29 cellular contexts compared by ENCODE assay signal in genomic region chr18:76232010-76232409, GRCh38.
"Had no signal": no experiment of that assay in that cellular context is flagged by ENCODE, and none has a peak within 500 bp of the region (broad histone marks: within the 10 kb centered on the region; RNA-seq: fewer than 3 reads in every experiment).

No MANE protein-coding gene starts in this region.

- H3K27me3 Mint-ChIP-seq: activated B cell treated with CpG ODN at 0.5 μM for 24 hours had no signal

- ATAC-seq: activated CD8-positive, alpha-beta T cell treated with anti-CD3 and anti-CD28 coated beads for 36 hours; activated T-helper 17 cell treated with anti-CD3 and anti-CD28 coated beads, Interleukin-2, amount 50 U/mL, for 72 hours; body of pancreas had no signal

- H3K9me3 Mint-ChIP-seq: activated B cell treated with CpG ODN at 0.5 μM for 24 hours; activated CD4-positive, alpha-beta memory T cell treated with anti-CD3 and anti-CD28 coated beads for 36 hours; activated CD4-positive, alpha-beta T cell treated with anti-CD3 and anti-CD28 coated beads, Interleukin-2, amount 10 ng/mL, durations not matched to agents 7 days and 5 days; activated CD8-positive, alpha-beta T cell treated with anti-CD3 and anti-CD28 coated beads for 36 hours; activated naive CD4-positive, alpha-beta T cell treated with anti-CD3 and anti-CD28 coated beads for 36 hours; activated naive CD8-positive, alpha-beta T cell treated with anti-CD3 and anti-CD28 coated beads for 36 hours; activated T-helper 1 cell treated with anti-CD3 and anti-CD28 coated beads, Interleukin-12 subunit alpha, Interleukin-12 subunit beta, Interleukin-2, Interleukin-4 antibody, amounts not matched to agents 30 ng/mL and 10 ng/mL and 1 ng/mL, durations not matched to agents 14 hours and 24 hours and 36 hours; T-helper 1 cell treated with Interleukin-12 subunit alpha and Interleukin-12 subunit beta and Interleukin-4 antibody, amounts not matched to agents 30 μg/mL and 1 μg/mL, for 36 hours; T-helper 2 cell treated with Interferon-gamma antibody and Interleukin-4, amounts not matched to agents 5 μg/mL and 100 μg/mL, for 36 hours had no signal

- H3K27ac Mint-ChIP-seq: activated B cell treated with CpG ODN at 0.5 μM for 24 hours; activated CD4-positive, alpha-beta memory T cell treated with anti-CD3 and anti-CD28 coated beads for 36 hours; activated CD4-positive, alpha-beta T cell treated with anti-CD3 and anti-CD28 coated beads, Interleukin-2, amount 10 ng/mL, durations not matched to agents 7 days and 5 days; activated CD8-positive, alpha-beta T cell treated with anti-CD3 and anti-CD28 coated beads for 36 hours; activated naive CD4-positive, alpha-beta T cell treated with anti-CD3 and anti-CD28 coated beads for 36 hours; activated naive CD4-positive, alpha-beta T cell treated with anti-CD3 and anti-CD28 coated beads, Interleukin-2, amount 50 U/mL, for 72 hours; activated naive CD8-positive, alpha-beta T cell treated with anti-CD3 and anti-CD28 coated beads for 36 hours; activated T-cell treated with anti-CD3 and anti-CD28 coated beads, Interleukin-2, amount 50 U/mL, for 24 hours; activated T-helper 1 cell treated with anti-CD3 and anti-CD28 coated beads, Interleukin-12 subunit alpha, Interleukin-12 subunit beta, Interleukin-2, Interleukin-4 antibody, amounts not matched to agents 30 ng/mL and 10 ng/mL and 1 ng/mL, durations not matched to agents 14 hours and 24 hours and 36 hours; activated T-helper 17 cell treated with anti-CD3 and anti-CD28 coated beads, Interleukin-2, amount 50 U/mL, for 72 hours; T-helper 1 cell treated with Interleukin-12 subunit alpha and Interleukin-12 subunit beta and Interleukin-4 antibody, amounts not matched to agents 30 μg/mL and 1 μg/mL, for 36 hours; T-helper 2 cell treated with Interferon-gamma antibody and Interleukin-4, amounts not matched to agents 5 μg/mL and 100 μg/mL, for 36 hours had no signal

- H3K36me3 Mint-ChIP-seq: activated CD4-positive, alpha-beta memory T cell treated with anti-CD3 and anti-CD28 coated beads for 36 hours; activated naive CD8-positive, alpha-beta T cell treated with anti-CD3 and anti-CD28 coated beads for 36 hours had no signal

- DNase-seq: activated B cell treated with CpG ODN at 0.5 μM for 24 hours; activated CD4-positive, alpha-beta memory T cell treated with anti-CD3 and anti-CD28 coated beads for 36 hours; activated CD4-positive, alpha-beta T cell treated with anti-CD3 and anti-CD28 coated beads for 4 hours; activated CD4-positive, alpha-beta T cell treated with anti-CD3 and anti-CD28 coated beads, Interleukin-2, amount 10 ng/mL, durations not matched to agents 7 days and 5 days; activated CD4-positive, CD25-positive, alpha-beta regulatory T cell treated with anti-CD3 and anti-CD28 coated beads, Interleukin-2, amount 50 U/mL, for 72 hours; activated CD8-positive, alpha-beta memory T cell treated with anti-CD3 and anti-CD28 coated beads, Interleukin-2, amount 50 U/mL, for 4 hours; activated CD8-positive, alpha-beta T cell treated with anti-CD3 and anti-CD28 coated beads for 36 hours; activated effector memory CD4-positive, alpha-beta T cell treated with anti-CD3 and anti-CD28 coated beads, Interleukin-2, amount 50 U/mL, for 16 hours; activated gamma-delta T cell treated with Interleukin-2 at 50 U/mL for 16 hours; activated naive CD4-positive, alpha-beta T cell; activated naive CD4-positive, alpha-beta T cell treated with anti-CD3 and anti-CD28 coated beads for 36 hours; activated naive CD4-positive, alpha-beta T cell treated with anti-CD3 and anti-CD28 coated beads, Interleukin-2, amount 50 U/mL, for 16 hours; activated naive CD8-positive, alpha-beta T cell treated with anti-CD3 and anti-CD28 coated beads for 36 hours; activated T-cell treated with anti-CD3 and anti-CD28 coated beads, Interleukin-2, amount 50 U/mL, for 24 hours; activated T-cell treated with anti-CD3 and anti-CD28 coated beads, Interleukin-2, amount 50 U/mL, for 48 hours; adrenal gland; amniotic stem cell; aorta; body of pancreas; brain microvascular endothelial cell; central memory CD4-positive, alpha-beta T cell; T-helper 1 cell; T-helper 2 cell; T-helper 9 cell had no signal

- H3K4me1 Mint-ChIP-seq: activated B cell treated with CpG ODN at 0.5 μM for 24 hours; activated CD4-positive, alpha-beta T cell treated with anti-CD3 and anti-CD28 coated beads, Interleukin-2, amount 10 ng/mL, durations not matched to agents 7 days and 5 days; activated naive CD8-positive, alpha-beta T cell treated with anti-CD3 and anti-CD28 coated beads for 36 hours; activated T-helper 17 cell treated with anti-CD3 and anti-CD28 coated beads, Interleukin-2, amount 50 U/mL, for 72 hours had no signal

- H3K4me3 Mint-ChIP-seq: activated B cell treated with CpG ODN at 0.5 μM for 24 hours; activated CD4-positive, alpha-beta memory T cell treated with anti-CD3 and anti-CD28 coated beads for 36 hours; activated CD4-positive, alpha-beta T cell treated with anti-CD3 and anti-CD28 coated beads, Interleukin-2, amount 10 ng/mL, durations not matched to agents 7 days and 5 days; activated CD8-positive, alpha-beta T cell treated with anti-CD3 and anti-CD28 coated beads for 36 hours; activated naive CD4-positive, alpha-beta T cell treated with anti-CD3 and anti-CD28 coated beads for 36 hours; activated naive CD8-positive, alpha-beta T cell treated with anti-CD3 and anti-CD28 coated beads for 36 hours; activated T-cell treated with anti-CD3 and anti-CD28 coated beads, Interleukin-2, amount 50 U/mL, for 24 hours; activated T-helper 1 cell treated with anti-CD3 and anti-CD28 coated beads, Interleukin-12 subunit alpha, Interleukin-12 subunit beta, Interleukin-2, Interleukin-4 antibody, amounts not matched to agents 30 ng/mL and 10 ng/mL and 1 ng/mL, durations not matched to agents 14 hours and 24 hours and 36 hours; activated T-helper 17 cell treated with anti-CD3 and anti-CD28 coated beads, Interleukin-2, amount 50 U/mL, for 72 hours; T-helper 1 cell treated with Interleukin-12 subunit alpha and Interleukin-12 subunit beta and Interleukin-4 antibody, amounts not matched to agents 30 μg/mL and 1 μg/mL, for 36 hours; T-helper 2 cell treated with Interferon-gamma antibody and Interleukin-4, amounts not matched to agents 5 μg/mL and 100 μg/mL, for 36 hours had no signal
